ENCODE assay signal across 12 cellular contexts in genomic region chr3:89740881-89741177, GRCh38.
"Had no signal": no experiment of that assay in that cellular context is flagged by ENCODE, and none has a peak within 500 bp of the region (broad histone marks: within the 10 kb centered on the region; RNA-seq: fewer than 3 reads in every experiment).

No MANE protein-coding gene starts in this region.

- H3K27me3 Mint-ChIP-seq: activated CD4-positive, alpha-beta T cell treated with anti-CD3 and anti-CD28 coated beads, Interleukin-2, amount 10 ng/mL, durations not matched to agents 7 days and 5 days; activated naive CD8-positive, alpha-beta T cell treated with anti-CD3 and anti-CD28 coated beads, Interleukin-2, amount 10 ng/mL, durations not matched to agents 7 days and 5 days; naive B cell; stimulated activated naive B cell treated with anti-CD40 and anti-IgM and Interleukin-4, amounts not matched to agents 10 μg/mL and 1 μg/mL and 100 μg/mL, for 72 hours had no signal

- H3K4me3 Mint-ChIP-seq: activated CD4-positive, alpha-beta T cell treated with anti-CD3 and anti-CD28 coated beads, Interleukin-2, amount 10 ng/mL, durations not matched to agents 7 days and 5 days; activated naive CD8-positive, alpha-beta T cell treated with anti-CD3 and anti-CD28 coated beads, Interleukin-2, amount 10 ng/mL, durations not matched to agents 7 days and 5 days; naive B cell; stimulated activated naive B cell treated with anti-CD40 and anti-IgM and Interleukin-4, amounts not matched to agents 10 μg/mL and 1 μg/mL and 100 μg/mL, for 72 hours had no signal

- DNase-seq: activated CD4-positive, alpha-beta T cell treated with anti-CD3 and anti-CD28 coated beads, Interleukin-2, amount 10 ng/mL, durations not matched to agents 7 days and 5 days; activated CD8-positive, alpha-beta memory T cell treated with anti-CD3 and anti-CD28 coated beads for 24 hours; activated naive CD8-positive, alpha-beta T cell treated with anti-CD3 and anti-CD28 coated beads, Interleukin-2, amount 10 ng/mL, durations not matched to agents 7 days and 5 days; aorta; gastrocnemius medialis; heart left ventricle; left cardiac atrium; naive B cell; pancreas; stimulated activated CD4-positive, alpha-beta T cell treated with anti-CD3 and anti-CD28 coated beads, Interleukin-15, amount 100 ng/mL, for 24 hours; stimulated activated CD4-positive, alpha-beta T cell treated with anti-CD3 and anti-CD28 coated beads, Interleukin-4, amount 100 ng/mL, for 1 hour; stimulated activated naive B cell treated with anti-CD40 and anti-IgM and Interleukin-4, amounts not matched to agents 10 μg/mL and 1 μg/mL and 100 μg/mL, for 72 hours had no signal

- H3K4me1 Mint-ChIP-seq: activated CD4-positive, alpha-beta T cell treated with anti-CD3 and anti-CD28 coated beads, Interleukin-2, amount 10 ng/mL, durations not matched to agents 7 days and 5 days; activated naive CD8-positive, alpha-beta T cell treated with anti-CD3 and anti-CD28 coated beads, Interleukin-2, amount 10 ng/mL, durations not matched to agents 7 days and 5 days; naive B cell; stimulated activated naive B cell treated with anti-CD40 and anti-IgM and Interleukin-4, amounts not matched to agents 10 μg/mL and 1 μg/mL and 100 μg/mL, for 72 hours had no signal

- H3K36me3 Mint-ChIP-seq: activated naive CD8-positive, alpha-beta T cell treated with anti-CD3 and anti-CD28 coated beads, Interleukin-2, amount 10 ng/mL, durations not matched to agents 7 days and 5 days; naive B cell; stimulated activated naive B cell treated with anti-CD40 and anti-IgM and Interleukin-4, amounts not matched to agents 10 μg/mL and 1 μg/mL and 100 μg/mL, for 72 hours had no signal

- H3K27ac Mint-ChIP-seq: activated CD4-positive, alpha-beta T cell treated with anti-CD3 and anti-CD28 coated beads, Interleukin-2, amount 10 ng/mL, durations not matched to agents 7 days and 5 days; activated naive CD8-positive, alpha-beta T cell treated with anti-CD3 and anti-CD28 coated beads, Interleukin-2, amount 10 ng/mL, durations not matched to agents 7 days and 5 days; naive B cell; stimulated activated naive B cell treated with anti-CD40 and anti-IgM and Interleukin-4, amounts not matched to agents 10 μg/mL and 1 μg/mL and 100 μg/mL, for 72 hours had no signal
